In genomic region chr2:230244211-230244610, GRCh38 we compare ENCODE assay signal across 22 cellular contexts. TPM values are rescaled to one million over a fixed set of nuclear protein-coding genes. Genes with fewer than 3 reads are reported as not detected.
"Had no signal": no experiment of that assay in that cellular context is flagged by ENCODE, and none has a peak within 500 bp of the region (broad histone marks: within the 10 kb centered on the region; RNA-seq: fewer than 3 reads in every experiment).

No MANE protein-coding gene starts in this region.

- H3K4me3 Mint-ChIP-seq: activated B cell treated with CpG ODN at 0.5 μM for 24 hours; activated CD8-positive, alpha-beta T cell treated with anti-CD3 and anti-CD28 coated beads for 36 hours; activated naive CD8-positive, alpha-beta T cell treated with anti-CD3 and anti-CD28 coated beads, Interleukin-2, amount 10 ng/mL, durations not matched to agents 7 days and 5 days; endodermal cell; stimulated activated naive CD8-positive, alpha-beta T cell treated with anti-CD3 and anti-CD28 coated beads, Interleukin-15, amount 100 ng/mL, for 72 hours; T-helper 2 cell treated with Interferon-gamma antibody and Interleukin-4, amounts not matched to agents 5 μg/mL and 100 μg/mL, for 36 hours had no signal

- H3K27me3 Mint-ChIP-seq: activated B cell treated with CpG ODN at 0.5 μM for 24 hours; activated CD8-positive, alpha-beta T cell treated with anti-CD3 and anti-CD28 coated beads for 36 hours; stimulated activated naive CD8-positive, alpha-beta T cell treated with anti-CD3 and anti-CD28 coated beads, Interleukin-15, amount 100 ng/mL, for 72 hours had no signal

- H3K4me1 ChIP-seq: left lung, suprapubic skin, transverse colon, vagina had no signal

- ATAC-seq: activated CD8-positive, alpha-beta T cell treated with anti-CD3 and anti-CD28 coated beads for 36 hours; left lung; stimulated activated naive CD8-positive, alpha-beta T cell treated with anti-CD3 and anti-CD28 coated beads, Interleukin-15, amount 100 ng/mL, for 72 hours had no signal

- H3K9me3 Mint-ChIP-seq: activated B cell treated with CpG ODN at 0.5 μM for 24 hours; activated CD8-positive, alpha-beta T cell treated with anti-CD3 and anti-CD28 coated beads for 36 hours; endodermal cell had no signal

- H3K9me3 ChIP-seq: left lung, suprapubic skin, transverse colon, vagina had no signal

- H3K4me1 Mint-ChIP-seq: activated B cell treated with CpG ODN at 0.5 μM for 24 hours; endodermal cell; stimulated activated naive CD8-positive, alpha-beta T cell treated with anti-CD3 and anti-CD28 coated beads, Interleukin-15, amount 100 ng/mL, for 72 hours had no signal

- H3K36me3 ChIP-seq: left lung, suprapubic skin, transverse colon, vagina had no signal

- DNase-seq: activated B cell treated with CpG ODN at 0.5 μM for 24 hours; activated CD4-positive, alpha-beta T cell treated with anti-CD3 and anti-CD28 coated beads for 48 hours; activated CD8-positive, alpha-beta T cell treated with anti-CD3 and anti-CD28 coated beads for 36 hours; activated naive CD4-positive, alpha-beta T cell treated with Interleukin-2 at 50 U/mL for 16 hours; activated naive CD8-positive, alpha-beta T cell treated with anti-CD3 and anti-CD28 coated beads, Interleukin-2, amount 10 ng/mL, durations not matched to agents 7 days and 5 days; activated T-cell treated with anti-CD3 and anti-CD28 coated beads, Interleukin-2, amount 50 U/mL, for 1 hour; amygdala; caudate nucleus; endodermal cell; hypothalamus; kidney; left lung; occipital lobe; posterior cingulate gyrus; stimulated activated CD4-positive, alpha-beta T cell treated with anti-CD3 and anti-CD28 coated beads, Interleukin-12 subunit alpha, Interleukin-12 subunit beta, amount 100 ng/mL, for 4 hours; stimulated activated CD4-positive, alpha-beta T cell treated with anti-CD3 and anti-CD28 coated beads, Interleukin-2, amount 100 ng/mL, for 24 hours; stimulated activated naive CD8-positive, alpha-beta T cell treated with anti-CD3 and anti-CD28 coated beads, Interleukin-15, amount 100 ng/mL, for 72 hours; transverse colon had no signal

- H3K27ac Mint-ChIP-seq: activated B cell treated with CpG ODN at 0.5 μM for 24 hours; activated CD8-positive, alpha-beta T cell treated with anti-CD3 and anti-CD28 coated beads for 36 hours; activated naive CD8-positive, alpha-beta T cell treated with anti-CD3 and anti-CD28 coated beads, Interleukin-2, amount 10 ng/mL, durations not matched to agents 7 days and 5 days; activated T-helper 2 cell treated with anti-CD3 and anti-CD28 coated beads, Interferon-gamma antibody, Interleukin-2, Interleukin-4, amounts not matched to agents 10 μg/mL and 5 μg/mL and 100 μg/mL, durations not matched to agents 14 hours and 24 hours and 36 hours; endodermal cell; stimulated activated naive CD8-positive, alpha-beta T cell treated with anti-CD3 and anti-CD28 coated beads, Interleukin-15, amount 100 ng/mL, for 72 hours; T-helper 2 cell treated with Interferon-gamma antibody and Interleukin-4, amounts not matched to agents 5 μg/mL and 100 μg/mL, for 36 hours had no signal

- H3K4me3 ChIP-seq: left lung, suprapubic skin, transverse colon, vagina had no signal

- H3K27ac ChIP-seq: left lung, suprapubic skin, transverse colon, vagina had no signal

- H3K27me3 ChIP-seq: left lung, suprapubic skin, vagina had no signal

RNA-seq across cellular contexts. Expression of gene SP140, which starts 18.7 kb away (rescaled TPM):
- total RNA-seq: endodermal cell had no signal
